ENCODE assay signal across 17 cellular contexts in genomic region chr21:46156678-46157077, GRCh38. TPM values are rescaled to one million over a fixed set of nuclear protein-coding genes. Genes with fewer than 3 reads are reported as not detected.
"Had no signal": no experiment of that assay in that cellular context is flagged by ENCODE, and none has a peak within 500 bp of the region (broad histone marks: within the 10 kb centered on the region; RNA-seq: fewer than 3 reads in every experiment).

No MANE protein-coding gene starts in this region.

- DNase-seq: activated CD4-positive, alpha-beta T cell treated with anti-CD3 and anti-CD28 coated beads, Interleukin-2, amount 50 U/mL, for 48 hours; activated naive CD4-positive, alpha-beta T cell treated with anti-CD3 and anti-CD28 coated beads, Interleukin-2, amount 50 U/mL, for 16 hours; hippocampal formation; mesenchymal stem cell; SK-N-SH; T1000 had no signal

- H3K36me3 ChIP-seq: adrenal gland had no signal

- H3K4me1 Mint-ChIP-seq: activated T-helper 17 cell treated with anti-CD3 and anti-CD28 coated beads, Interleukin-2, amount 50 U/mL, for 72 hours; stimulated activated memory B cell treated with anti-CD40 and anti-IgM and Interleukin-4, amounts not matched to agents 10 μg/mL and 1 μg/mL and 100 μg/mL, for 72 hours; T-cell had no signal

- H3K36me3 Mint-ChIP-seq: natural killer cell treated with Interleukin-12 subunit alpha and Interleukin-12 subunit beta and Interleukin-15 and Interleukin-18, amount 100 ng/mL, for 72 hours; stimulated activated memory B cell treated with anti-CD40 and anti-IgM and Interleukin-4, amounts not matched to agents 10 μg/mL and 1 μg/mL and 100 μg/mL, for 72 hours; T-cell had no signal

- H3K27ac ChIP-seq: adrenal gland, dorsolateral prefrontal cortex, left lung, tibial artery had no signal

- H3K27me3 Mint-ChIP-seq: activated T-helper 17 cell treated with anti-CD3 and anti-CD28 coated beads, Interleukin-2, amount 50 U/mL, for 72 hours; natural killer cell treated with Interleukin-12 subunit alpha and Interleukin-12 subunit beta and Interleukin-15 and Interleukin-18, amount 100 ng/mL, for 72 hours; T-cell had no signal

- ATAC-seq: activated T-helper 17 cell treated with anti-CD3 and anti-CD28 coated beads, Interleukin-2, amount 50 U/mL, for 72 hours; esophagus mucosa; left lung; natural killer cell treated with Interleukin-12 subunit alpha and Interleukin-12 subunit beta and Interleukin-15 and Interleukin-18, amount 100 ng/mL, for 72 hours; stimulated activated memory B cell treated with anti-CD40 and anti-IgM and Interleukin-4, amounts not matched to agents 10 μg/mL and 1 μg/mL and 100 μg/mL, for 72 hours; T-cell had no signal

- H3K27ac Mint-ChIP-seq: activated T-helper 17 cell treated with anti-CD3 and anti-CD28 coated beads, Interleukin-2, amount 50 U/mL, for 72 hours; natural killer cell treated with Interleukin-12 subunit alpha and Interleukin-12 subunit beta and Interleukin-15 and Interleukin-18, amount 100 ng/mL, for 72 hours; stimulated activated memory B cell treated with anti-CD40 and anti-IgM and Interleukin-4, amounts not matched to agents 10 μg/mL and 1 μg/mL and 100 μg/mL, for 72 hours; T-cell had no signal

- H3K9me3 ChIP-seq: adrenal gland, SK-N-SH, tibial artery had no signal

- H3K4me3 ChIP-seq: adrenal gland, dorsolateral prefrontal cortex, left lung, tibial artery had no signal

- H3K4me3 Mint-ChIP-seq: activated T-helper 17 cell treated with anti-CD3 and anti-CD28 coated beads, Interleukin-2, amount 50 U/mL, for 72 hours; natural killer cell treated with Interleukin-12 subunit alpha and Interleukin-12 subunit beta and Interleukin-15 and Interleukin-18, amount 100 ng/mL, for 72 hours; stimulated activated memory B cell treated with anti-CD40 and anti-IgM and Interleukin-4, amounts not matched to agents 10 μg/mL and 1 μg/mL and 100 μg/mL, for 72 hours; T-cell had no signal

- H3K9me3 Mint-ChIP-seq: activated T-helper 17 cell treated with anti-CD3 and anti-CD28 coated beads, Interleukin-2, amount 50 U/mL, for 72 hours; natural killer cell treated with Interleukin-12 subunit alpha and Interleukin-12 subunit beta and Interleukin-15 and Interleukin-18, amount 100 ng/mL, for 72 hours; stimulated activated memory B cell treated with anti-CD40 and anti-IgM and Interleukin-4, amounts not matched to agents 10 μg/mL and 1 μg/mL and 100 μg/mL, for 72 hours; T-cell had no signal

- H3K27me3 ChIP-seq: adrenal gland had no signal

RNA-seq across cellular contexts. Expression of gene FTCD, which starts 1.3 kb away (rescaled TPM):
- total RNA-seq: natural killer cell treated with Interleukin-12 subunit alpha and Interleukin-12 subunit beta and Interleukin-15 and Interleukin-18, amount 100 ng/mL, for 72 hours; pulmonary artery endothelial cell had no signal
- polyA plus RNA-seq: keratinocyte had no signal
